In genomic region chr2:178195390-178196166, GRCh38 we compare ENCODE assay signal across 8 cellular contexts. TPM values are rescaled to one million over a fixed set of nuclear protein-coding genes. Genes with fewer than 3 reads are reported as not detected.
DNase-seq lines count a peak whose midpoint lies in the region; ATAC-seq and TF ChIP-seq lines count a peak whose summit lies in the region.

No MANE protein-coding gene starts in this region.

- H3K9me3 ChIP-seq in cardiac muscle cell (ENCODE audit: low read depth) (no peaks in the 10 kb centered on the region), liver (ENCODE audit: control insufficient read depth in 4 of 4, low read length in 3 of 4) (no peaks in the 10 kb centered on the region), upper lobe of right lung (no peaks in the 10 kb centered on the region)

- DNase-seq in cardiac muscle cell (ENCODE audit: low read depth in 1 of 2, low spot score in 1 of 2): no peak
- DNase-seq in left ventricle myocardium superior: no peak
- no peak for DNase-seq in upper lobe of right lung
- no peak for DNase-seq in NK-92 treated with Interleukin-12 subunit alpha and Interleukin-12 subunit beta, amount 100 ng/mL, for 24 hours (lab: John Stamatoyannopoulos, UW)
- DNase-seq in GM13976 (ENCODE audit: low spot score): no peak
- no peak for DNase-seq in NCI-H446 treated with DMSO at 0.1 percent for 48 hours (lab: John Stamatoyannopoulos, UW)

- H3K27me3 ChIP-seq in cardiac muscle cell: peaks cover 30% of the 10 kb centered on the region
- no peaks in the 10 kb centered on the region for H3K27me3 ChIP-seq in liver (ENCODE audit: control insufficient read depth in 4 of 4, insufficient read depth in 4 of 4, low read length in 3 of 4)
- peaks cover 10% of the 10 kb centered on the region for H3K27me3 ChIP-seq in upper lobe of right lung

- 22% methylated on average over 14 of the region's 14 CpGs for WGBS in liver

- TF ChIP-seq RAD21 in liver (IDR thresholded peaks at IDR 0.05): no peak

- H3K27ac ChIP-seq in cardiac muscle cell (no peak overlapping the region), angular gyrus (ENCODE audit: low read depth, low read length) (peak overlapping the region; percentile 60), liver (ENCODE audit: low read depth in 1 of 2, low read length in 2 of 2) (peak overlapping the region; percentile 66 to 85), upper lobe of right lung (no peak overlapping the region)

- in situ Hi-C loops in GM13976 (cut with MboI; ENCODE audit: low sequenced_read_pairs, unreplicated experiment): no loop called here

- intact Hi-C loops in left ventricle myocardium superior (cut with micrococcal nuclease): loop anchor here (10.0 kb wide), 1 partner anchor 61 kb away; no protein-coding TSS in a partner anchor
- intact Hi-C loops in upper lobe of right lung (cut with DNase I): no loop called here

- H3K4me3 ChIP-seq in cardiac muscle cell (peak overlapping the region; percentile 67), liver (ENCODE audit: low read depth in 1 of 3, low read length in 3 of 3) (peak overlapping the region; percentile 73 to 90 (median 79)), upper lobe of right lung (peak overlapping the region; percentile 80)

- no peak for TF ChIP-seq CTCF in cardiac muscle cell (IDR thresholded peaks at IDR 0.05; ENCODE audit: low read depth, low read length)
- no peak for TF ChIP-seq CTCF in liver (IDR thresholded peaks at IDR 0.05; ENCODE audit: low read depth, low read length, missing input control)
- no peak for TF ChIP-seq CTCF in upper lobe of right lung (IDR thresholded peaks at IDR 0.05)
- no peak for TF ChIP-seq CTCF in GM13976 (IDR thresholded peaks at IDR 0.05; ENCODE audit: borderline replicate concordance, control extremely low read depth, extremely low read depth, insufficient read depth, missing control alignments)

- H3K36me3 ChIP-seq in cardiac muscle cell (no peaks in the 10 kb centered on the region), liver (ENCODE audit: control insufficient read depth in 4 of 4, insufficient read depth in 3 of 4, low read depth in 1 of 4, low read length in 3 of 4) (no peaks in the 10 kb centered on the region), upper lobe of right lung (no peaks in the 10 kb centered on the region)

- ATAC-seq in left ventricle myocardium superior (no peak), upper lobe of right lung (no peak)

- H3K4me1 ChIP-seq in cardiac muscle cell (ENCODE audit: low read depth): no peaks in the 10 kb centered on the region
- H3K4me1 ChIP-seq in liver (ENCODE audit: control insufficient read depth in 4 of 4, insufficient read depth in 4 of 4, low read length in 3 of 4): peaks cover 0 to 20% (median 13%) of the 10 kb centered on the region in 4 donors
- no peaks in the 10 kb centered on the region for H3K4me1 ChIP-seq in upper lobe of right lung

- no peak overlapping the region for H3K9ac ChIP-seq in liver (ENCODE audit: low read depth in 1 of 2, low read length in 2 of 2)

TF ChIP-seq in liver, 16 proteins besides CTCF, POLR2A, EP300 and RAD21:
- TF ChIP-seq YY1 (IDR thresholded peaks at IDR 0.05) (peak; percentile 30), RXRA (IDR thresholded peaks at IDR 0.05) (no peak)

RNA-seq across cellular contexts. Expression of gene OSBPL6, which starts 1.3 kb away (rescaled TPM):
- 0.60 and 1.6 TPM in 2 replicates for total RNA-seq in cardiac muscle cell
- polyA plus RNA-seq in cardiac muscle cell: 1.5 and 1.8 TPM in 2 replicates
- total RNA-seq in left ventricle myocardium superior: 4.6 TPM
- 1 to 10 TPM; 2.3 to 3.3 TPM for total RNA-seq in liver
- polyA plus RNA-seq in liver: 1 to 10 TPM; 1.3 to 2.0 TPM
- total RNA-seq in upper lobe of right lung: 2.6 TPM

Comparison
In these comparisons a context has a peak if more than half of its experiments do, and no peak if none do; other contexts are left out.
1. H3K27ac ChIP-seq: peak in angular gyrus (single experiment) and liver (2 of 2); none in cardiac muscle cell (single experiment) and upper lobe of right lung (single experiment).
2. Peak in every context shown above with its lines, with median percentiles within 50 percentile points of each other: H3K4me3 ChIP-seq.